8 cellular contexts compared by ENCODE assay signal in the genomic region with DNA sequence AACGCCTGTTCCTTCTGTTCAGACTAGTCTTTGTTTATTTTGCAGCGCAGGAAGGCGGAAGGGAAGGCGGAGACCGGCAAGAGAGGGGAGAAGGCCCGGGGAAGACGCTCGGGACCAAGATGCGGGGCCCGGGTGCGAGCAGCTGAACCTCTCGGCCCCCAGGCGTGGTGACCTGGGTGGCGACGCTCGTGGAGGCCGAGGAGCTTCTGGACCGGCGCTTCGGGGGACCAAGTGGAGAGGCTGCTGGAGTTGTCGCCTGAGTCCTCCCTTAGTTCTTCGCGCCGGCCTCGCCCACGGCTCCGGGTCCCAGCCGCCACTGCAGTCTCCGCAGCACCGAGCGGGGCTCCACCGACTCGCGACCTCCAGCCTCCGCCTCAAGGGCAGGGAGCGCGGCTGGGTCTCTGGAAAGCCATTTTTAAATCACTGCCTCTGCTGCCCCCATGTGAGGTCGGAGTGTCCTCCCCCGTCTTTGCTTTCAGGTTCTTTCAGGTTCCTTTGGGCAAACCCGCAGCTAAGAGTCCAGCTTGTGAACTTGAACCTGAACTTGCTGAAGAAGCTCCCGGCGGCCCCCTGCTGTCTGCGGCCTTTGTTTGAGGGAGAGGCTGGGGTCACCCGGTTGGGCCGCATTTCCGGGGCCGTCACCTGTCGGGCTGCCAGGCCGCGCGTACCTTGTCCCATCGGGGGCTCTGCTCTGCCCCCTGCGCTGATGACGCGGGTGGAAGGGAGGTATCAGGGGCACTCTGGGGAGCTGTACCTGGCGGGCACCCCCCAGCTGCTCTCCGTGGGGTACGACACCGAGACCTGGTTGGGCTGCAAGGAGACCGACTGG.
DNase-seq lines count a peak whose midpoint lies in the region; ATAC-seq and TF ChIP-seq lines count a peak whose summit lies in the region.

No MANE protein-coding gene starts in this region.

- DNase-seq in NOMO-1 treated with DMSO at 0.1 percent for 48 hours (lab: John Stamatoyannopoulos, UW; ENCODE audit: unreplicated experiment) (peak; percentile 38), ascending aorta (ENCODE audit: low spot score in 2 of 2) (peak in 1 of 2 donors; percentile 69), NCI-H526 treated with DMSO at 0.1 percent for 48 hours (lab: John Stamatoyannopoulos, UW) (no peak), cortex of kidney (lab: John Stamatoyannopoulos, UW) (no peak), HuH-7 (ENCODE audit: low spot score) (no peak)
- peak in 1 of 2 donors; percentile 55 for DNase-seq in stimulated activated effector memory CD8-positive, alpha-beta T cell treated with anti-CD3 and anti-CD28 coated beads, Interleukin-12 subunit alpha, Interleukin-12 subunit beta, amount 100 ng/mL, for 72 hours (ENCODE audit: low spot score in 2 of 2)

- peak; percentile 68 for ATAC-seq in stimulated activated effector memory CD8-positive, alpha-beta T cell treated with anti-CD3 and anti-CD28 coated beads, Interleukin-12 subunit alpha, Interleukin-12 subunit beta, amount 100 ng/mL, for 72 hours

- TF ChIP-seq CTCF in ascending aorta (IDR thresholded peaks at IDR 0.05): no peak

- H3K27ac Mint-ChIP-seq in stimulated activated effector memory CD8-positive, alpha-beta T cell treated with anti-CD3 and anti-CD28 coated beads, Interleukin-12 subunit alpha, Interleukin-12 subunit beta, amount 100 ng/mL, for 72 hours: peak overlapping the region; percentile 89

- no peaks in the 10 kb centered on the region for H3K27me3 ChIP-seq in ascending aorta
- H3K27me3 ChIP-seq in layer of hippocampus (ENCODE audit: control insufficient read depth, insufficient read depth, low read length): peaks cover 2% of the 10 kb centered on the region

- H3K36me3 Mint-ChIP-seq in stimulated activated effector memory CD8-positive, alpha-beta T cell treated with anti-CD3 and anti-CD28 coated beads, Interleukin-12 subunit alpha, Interleukin-12 subunit beta, amount 100 ng/mL, for 72 hours: no peaks in the 10 kb centered on the region

- H3K36me3 ChIP-seq in ascending aorta: no peaks in the 10 kb centered on the region

- peaks cover 22% of the 10 kb centered on the region for H3K4me1 Mint-ChIP-seq in stimulated activated effector memory CD8-positive, alpha-beta T cell treated with anti-CD3 and anti-CD28 coated beads, Interleukin-12 subunit alpha, Interleukin-12 subunit beta, amount 100 ng/mL, for 72 hours

- peak overlapping the region; percentile 77 for H3K4me3 Mint-ChIP-seq in stimulated activated effector memory CD8-positive, alpha-beta T cell treated with anti-CD3 and anti-CD28 coated beads, Interleukin-12 subunit alpha, Interleukin-12 subunit beta, amount 100 ng/mL, for 72 hours

- H3K27ac ChIP-seq in ascending aorta (peak overlapping the region; percentile 5 to 50), layer of hippocampus (ENCODE audit: low read depth, low read length) (peak overlapping the region; percentile 54)

- H3K9me3 Mint-ChIP-seq in stimulated activated effector memory CD8-positive, alpha-beta T cell treated with anti-CD3 and anti-CD28 coated beads, Interleukin-12 subunit alpha, Interleukin-12 subunit beta, amount 100 ng/mL, for 72 hours: no peaks in the 10 kb centered on the region

- H3K4me1 ChIP-seq in ascending aorta: peaks cover 2% of the 10 kb centered on the region in 2 donors

- in situ Hi-C loops in GM18951 (cut with MboI; ENCODE audit: low sequenced_read_pairs, unreplicated experiment): no loop called here

- intact Hi-C loops in ascending aorta (cut with DNase I): no loop called here

- H3K4me3 ChIP-seq in ascending aorta: peak overlapping the region; percentile 61 to 93

- peak; percentile 7 for TF ChIP-seq POLR2A in GM18951 (IDR thresholded peaks at IDR 0.05; ENCODE audit: extremely low read depth, insufficient read depth, insufficient read length)

- no peaks in the 10 kb centered on the region for H3K9me3 ChIP-seq in ascending aorta
